8 cellular contexts compared by ENCODE assay signal in the genomic region with DNA sequence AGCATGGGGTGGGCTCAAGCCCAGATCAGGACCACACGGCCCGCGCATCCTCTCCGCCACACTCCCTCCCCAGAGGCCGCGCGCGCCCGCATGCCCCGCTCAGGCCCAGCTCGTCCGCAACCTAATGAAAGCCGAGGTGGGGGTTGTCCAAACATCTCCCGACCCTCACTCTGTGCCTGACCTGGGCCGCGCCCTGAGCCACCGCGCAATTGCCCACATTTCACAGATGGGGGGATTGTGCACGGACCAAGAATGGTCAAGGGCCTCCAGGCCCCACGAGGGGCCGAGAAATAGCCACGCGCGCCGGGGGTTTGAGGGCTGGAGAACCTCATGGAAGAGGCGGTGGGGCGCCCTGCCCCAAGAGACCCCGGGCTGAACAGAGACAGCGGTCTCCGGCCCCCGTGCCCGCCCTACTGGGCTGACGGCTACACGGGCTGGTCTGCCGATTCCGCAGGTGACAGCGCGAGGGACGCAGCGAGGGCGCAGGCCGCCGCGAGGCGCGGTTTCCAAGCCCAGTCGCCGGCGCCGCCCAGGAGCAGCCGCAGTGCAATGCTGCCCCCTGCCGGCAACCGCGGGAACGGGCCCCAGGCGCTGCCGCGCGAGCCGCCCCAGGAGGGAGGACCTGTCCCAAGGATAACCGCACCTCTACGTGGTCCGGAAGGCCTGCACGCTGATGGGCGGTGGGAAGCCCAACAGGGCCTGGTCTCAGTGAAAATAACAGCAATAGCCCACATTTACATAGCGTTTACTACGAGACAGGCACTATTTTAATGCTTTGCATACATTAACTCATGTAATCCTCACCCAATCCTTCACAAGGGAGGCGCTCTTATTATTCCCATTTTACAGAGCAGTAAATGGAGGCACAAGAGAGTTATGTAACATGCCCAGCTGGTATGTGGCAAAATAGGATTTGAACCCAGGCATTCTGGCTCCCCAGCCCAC. TPM values are rescaled to one million over a fixed set of nuclear protein-coding genes. Genes with fewer than 3 reads are reported as not detected.
DNase-seq lines count a peak whose midpoint lies in the region; ATAC-seq and TF ChIP-seq lines count a peak whose summit lies in the region.

No MANE protein-coding gene starts in this region.

- TF ChIP-seq CTCF in glutamatergic neuron (IDR thresholded peaks at IDR 0.05; ENCODE audit: partially characterized antibody, unreplicated experiment) (peak; percentile 99), vagina (IDR thresholded peaks at IDR 0.05) (peak; percentile 92 to 99 (median 92))

- no peak overlapping the region for H3K4me3 Mint-ChIP-seq in glutamatergic neuron (ENCODE audit: unreplicated experiment)

- peak; percentile 29 for DNase-seq in DMS53 treated with DMSO at 0.1 percent for 48 hours (lab: John Stamatoyannopoulos, UW; ENCODE audit: unreplicated experiment)
- peak; percentile 13 for DNase-seq in SHP77 treated with DMSO at 0.1 percent for 48 hours (lab: John Stamatoyannopoulos, UW)
- DNase-seq in activated gamma-delta T cell treated with anti-CD3 and anti-CD28 coated beads, Interleukin-2, amount 50 U/mL, for 16 hours (ENCODE audit: low read depth): peak; percentile 67
- peak; percentile 93 for DNase-seq in glutamatergic neuron
- DNase-seq in posterior vena cava (ENCODE audit: low spot score): peak; percentile 93
- DNase-seq in vagina (ENCODE audit: extremely low spot score in 2 of 2): peak; percentile 80 to 94

- no peak overlapping the region for H3K27ac ChIP-seq in vagina

- ATAC-seq in GM21367 (IDR thresholded peaks at IDR 0.05; ENCODE audit: unreplicated experiment) (peak; percentile 98), HG03575 (IDR thresholded peaks at IDR 0.05; ENCODE audit: extremely low read depth, insufficient number of reproducible peaks, low FRiP score, unreplicated experiment) (peak; percentile 80)

- no peaks in the 10 kb centered on the region for H3K9me3 ChIP-seq in vagina

- H3K4me1 ChIP-seq in vagina: peaks cover 7% of the 10 kb centered on the region

- H3K4me3 ChIP-seq in vagina: peak overlapping the region in 1 of 2 donors; percentile 17

- intact Hi-C loops in posterior vena cava (cut with DNase I) (loop anchor here in 1 of 2 donors (10.0 kb wide), 2 partner anchors 592 to 1832 kb away; no protein-coding TSS in a partner anchor), vagina (cut with DNase I) (loop anchor here (2.0 kb wide), 1 partner anchor 1836 kb away; no protein-coding TSS in a partner anchor)

- H3K27me3 ChIP-seq in vagina: no peaks in the 10 kb centered on the region

- TF ChIP-seq POLR2A in vagina (IDR thresholded peaks at IDR 0.05): no peak

- H3K27ac Mint-ChIP-seq in glutamatergic neuron (ENCODE audit: unreplicated experiment): no peak overlapping the region

- peaks cover 4% of the 10 kb centered on the region for H3K27me3 Mint-ChIP-seq in glutamatergic neuron (ENCODE audit: unreplicated experiment)

- H3K36me3 Mint-ChIP-seq in glutamatergic neuron (ENCODE audit: unreplicated experiment): no peaks in the 10 kb centered on the region

- no peaks in the 10 kb centered on the region for H3K36me3 ChIP-seq in vagina

- H3K9me3 Mint-ChIP-seq in glutamatergic neuron (ENCODE audit: unreplicated experiment): peaks cover 4% of the 10 kb centered on the region

- no peaks in the 10 kb centered on the region for H3K4me1 Mint-ChIP-seq in glutamatergic neuron (ENCODE audit: low read depth, unreplicated experiment)

RNA-seq across cellular contexts. Expression of a gene that starts 10.5 kb away (rescaled TPM):
- total RNA-seq in glutamatergic neuron (ENCODE audit: unreplicated experiment): 8.0 TPM
- 1 to 10 TPM; 4.4 to 5.6 TPM for total RNA-seq in posterior vena cava
- total RNA-seq in vagina: 7.1 TPM

Comparison
In these comparisons a context has a peak if more than half of its experiments do, and no peak if none do; other contexts are left out.
1. DNase-seq: peak in every context shown above with its lines; median percentile 93 in glutamatergic neuron; 93 in posterior vena cava; 87 in vagina; 67 in activated gamma-delta T cell treated with anti-CD3 and anti-CD28 coated beads, Interleukin-2, amount 50 U/mL, for 16 hours; 29 in DMS53 treated with DMSO at 0.1 percent for 48 hours; 13 in SHP77 treated with DMSO at 0.1 percent for 48 hours.